ENCODE assay signal across 24 cellular contexts in the genomic region with DNA sequence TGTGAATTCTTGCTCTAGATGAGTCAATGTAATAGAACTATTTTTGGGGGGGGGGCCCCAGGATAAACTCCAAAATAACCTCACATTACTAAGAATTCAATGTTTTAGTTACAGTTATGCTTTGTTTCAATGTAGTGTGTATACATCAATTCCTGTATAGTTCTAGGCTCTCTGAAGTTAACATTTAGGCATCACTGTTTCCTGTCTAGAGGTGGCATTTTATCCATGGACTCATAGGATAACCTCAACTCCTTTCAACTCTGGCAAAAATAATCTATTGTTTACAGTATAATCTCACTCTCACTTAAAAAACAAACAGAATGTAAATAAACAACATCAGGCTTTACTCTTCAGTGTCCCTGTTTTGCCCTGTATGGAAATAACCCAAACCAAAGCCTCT.
DNase-seq lines count a peak whose midpoint lies in the region; ATAC-seq, FAIRE-seq and TF ChIP-seq lines count a peak whose summit lies in the region.
"Had no signal": no experiment of that assay in that cellular context is flagged by ENCODE, and none has a peak within 500 bp of the region (broad histone marks: within the 10 kb centered on the region; RNA-seq: fewer than 3 reads in every experiment).

No MANE protein-coding gene starts in this region.

- peak overlapping the region; percentile 5; the same call in 1 of the 2 replicates for H3K27ac ChIP-seq in SJSA1
- H3K27ac ChIP-seq in osteoblast (ENCODE audit: low read depth, low read length), result no peak overlapping the region
- H3K27ac ChIP-seq: BLaER1 had no signal

- no peaks in the 10 kb centered on the region for H3K9me3 ChIP-seq in SJSA1 (replicated peaks)
- no peaks in the 10 kb centered on the region for H3K9me3 ChIP-seq in osteoblast (ENCODE audit: low read depth, low read length)
- H3K9me3 ChIP-seq: BE2C, BLaER1 had no signal

- no peaks in the 10 kb centered on the region for H4K20me1 ChIP-seq in osteoblast (ENCODE audit: insufficient read depth, low read length)
- H4K20me1 ChIP-seq: BLaER1 had no signal

- DNase-seq in H4 (ENCODE audit: low spot score) (peak; percentile 21), SJSA1 (ENCODE audit: low read depth in 1 of 2, low spot score in 2 of 2) (peak in 1 of 2 experiments; percentile 79), osteoblast (ENCODE audit: insufficient read length, low spot score, missing footprints) (no peak), NCI-H345 (lab: John Stamatoyannopoulos, UW) (no peak), GM20000 (ENCODE audit: low spot score) (no peak)
- DNase-seq: 8988T; ACHN; BE2C; C1 segment of cervical spinal cord; CD4-positive, alpha-beta memory T cell; CD4-positive, CD25-positive, alpha-beta regulatory T cell; CD8-positive, alpha-beta memory T cell; DMS 273 treated with DMSO at 0.1 percent for 48 hours; DMS153; DMS53; DND-41; EL; GF-D8 had no signal

- H3K79me2 ChIP-seq in osteoblast (ENCODE audit: insufficient read depth, low read length), result no peaks in the 10 kb centered on the region

- TF ChIP-seq CTCF in osteoblast (IDR thresholded peaks at IDR 0.05; ENCODE audit: extremely low read depth, low read depth, low read length) (no peak), GM20000 (IDR thresholded peaks at IDR 0.05; ENCODE audit: extremely low read depth, missing control alignments) (no peak)

- H3K27me3 ChIP-seq in SJSA1 (replicated peaks), result no peaks in the 10 kb centered on the region
- H3K27me3 ChIP-seq in osteoblast (ENCODE audit: insufficient read depth, low read length), result no peaks in the 10 kb centered on the region
- H3K27me3 ChIP-seq: BE2C, BLaER1 had no signal

- ATAC-seq in HG03159 (IDR thresholded peaks at IDR 0.05; ENCODE audit: unreplicated experiment), result no peak

- H2AFZ ChIP-seq in osteoblast (ENCODE audit: low read length), result peak overlapping the region; percentile 15

- FAIRE-seq in G401.6 (lab: Jason Lieb, UNC), result peak; percentile 36
- FAIRE-seq: A204.1, GM12891, GM19239 had no signal

- H3K4me1 ChIP-seq in SJSA1 (replicated peaks) (peaks cover 25% of the 10 kb centered on the region), osteoblast (ENCODE audit: insufficient read depth, low read length) (peaks cover 6% of the 10 kb centered on the region)
- H3K4me1 ChIP-seq: BE2C, BLaER1 had no signal

- no peaks in the 10 kb centered on the region for H3K36me3 ChIP-seq in SJSA1
- no peaks in the 10 kb centered on the region for H3K36me3 ChIP-seq in osteoblast (ENCODE audit: insufficient read depth, low read length)
- H3K36me3 ChIP-seq: BE2C, BLaER1 had no signal

- no peak overlapping the region for H3K4me3 ChIP-seq in SJSA1
- H3K4me3 ChIP-seq in osteoblast (ENCODE audit: insufficient read depth, low read length), result no peak overlapping the region
- H3K4me3 ChIP-seq: BLaER1 had no signal

- no peak overlapping the region for H3K4me2 ChIP-seq in osteoblast (ENCODE audit: insufficient read depth, low read length)
- H3K4me2 ChIP-seq: BLaER1 had no signal
